Comparison of ENCODE assay signal across 21 cellular contexts in genomic region chr5:44868541-44868940, GRCh38. TPM values are rescaled to one million over a fixed set of nuclear protein-coding genes. Genes with fewer than 3 reads are reported as not detected.
A peak's percentile ranks its signal among the peaks of the same experiment; 100 is the strongest.
DNase-seq lines count a peak whose midpoint lies in the region; ATAC-seq, FAIRE-seq and TF ChIP-seq lines count a peak whose summit lies in the region.
"Had no signal": no experiment of that assay in that cellular context is flagged by ENCODE, and none has a peak within 500 bp of the region (broad histone marks: within the 10 kb centered on the region; RNA-seq: fewer than 3 reads in every experiment).

No MANE protein-coding gene starts in this region.

- H3K27me3 Mint-ChIP-seq in astrocyte (ENCODE audit: low read depth, unreplicated experiment), result peaks cover 3% of the 10 kb centered on the region

- H3K36me3 Mint-ChIP-seq in astrocyte (ENCODE audit: low read depth, unreplicated experiment), result no peaks in the 10 kb centered on the region

- no peaks in the 10 kb centered on the region for H3K9me3 ChIP-seq in astrocyte (ENCODE audit: insufficient read depth, low read depth, low read length)

- H3K27me3 ChIP-seq in astrocyte (ENCODE audit: insufficient read depth, low read length), result no peaks in the 10 kb centered on the region

- peak overlapping the region; percentile 7 for H3K4me2 ChIP-seq in astrocyte (ENCODE audit: low read length)

- peak; percentile 27 for DNase-seq in M059J (ENCODE audit: low read depth)
- DNase-seq in astrocyte (ENCODE audit: low read depth), result peak; percentile 1
- DNase-seq in iris pigment epithelial cell (ENCODE audit: low read depth), result peak; percentile 10
- DNase-seq in renal cortical epithelial cell (ENCODE audit: low read depth), result peak; percentile 66
- DNase-seq in activated CD8-positive, alpha-beta memory T cell treated with anti-CD3 and anti-CD28 coated beads for 24 hours, result no peak
- no peak for DNase-seq in CD1c-positive myeloid dendritic cell (ENCODE audit: extremely low spot score)
- DNase-seq: ACHN, C1 segment of cervical spinal cord, GM23248, HCEC 1CT, Kasumi-1, MM.1S, NCI-H1105, NCI-H2081, NCI-H2171 treated with DMSO at 0.1 percent for 48 hours, NCI-H748 treated with DMSO at 0.1 percent for 48 hours, SIG-M5 had no signal

- H4K20me1 ChIP-seq in astrocyte (ENCODE audit: insufficient read depth, low read length), result no peaks in the 10 kb centered on the region

- no peak for TF ChIP-seq CTCF in astrocyte (IDR thresholded peaks at IDR 0.05; ENCODE audit: insufficient read depth, low read depth, low read length)

- FAIRE-seq in astrocyte (lab: Jason Lieb, UNC), result no peak
- FAIRE-seq: G401.6 had no signal

- no peaks in the 10 kb centered on the region for H3K4me1 ChIP-seq in astrocyte (ENCODE audit: insufficient read depth, low read length)

- no peak overlapping the region for H3K27ac Mint-ChIP-seq in astrocyte (ENCODE audit: unreplicated experiment)

- no peaks in the 10 kb centered on the region for H3K79me2 ChIP-seq in astrocyte (ENCODE audit: insufficient read depth, low read length)

- H3K4me3 Mint-ChIP-seq in astrocyte (ENCODE audit: unreplicated experiment), result no peak overlapping the region

- no peaks in the 10 kb centered on the region for H3K9me3 Mint-ChIP-seq in astrocyte (ENCODE audit: unreplicated experiment)

- H3K27ac ChIP-seq in astrocyte (ENCODE audit: low read depth, low read length), result no peak overlapping the region
- H3K27ac ChIP-seq: GM23248, RWPE1 had no signal

- no peaks in the 10 kb centered on the region for H3K36me3 ChIP-seq in astrocyte (ENCODE audit: insufficient read depth, low read length)

- H3K4me3 ChIP-seq in astrocyte (ENCODE audit: insufficient read depth, low read depth, low read length), result no peak overlapping the region
- H3K4me3 ChIP-seq: GM23248 had no signal

- ATAC-seq in HG02798 (IDR thresholded peaks at IDR 0.05; ENCODE audit: poor library complexity, unreplicated experiment) (no peak), GM18873 (IDR thresholded peaks at IDR 0.05; ENCODE audit: low FRiP score, unreplicated experiment) (no peak)

- H3K9ac ChIP-seq in astrocyte (ENCODE audit: low read length), result no peak overlapping the region
- H3K9ac ChIP-seq: GM23248 had no signal

- no peak overlapping the region for H2AFZ ChIP-seq in astrocyte (ENCODE audit: low read depth, low read length)
- H2AFZ ChIP-seq: GM23248 had no signal

- no peaks in the 10 kb centered on the region for H3K4me1 Mint-ChIP-seq in astrocyte (ENCODE audit: low read depth, unreplicated experiment)

RNA-seq across cellular contexts. Expression of gene MRPS30, which starts 59.8 kb away (rescaled TPM):
- total RNA-seq in M059J (2014; rRNA removed; shearing (Covaris generic)), result 58.5 and 80.3 TPM in 2 replicates
- 42.0 and 44.1 TPM in 2 replicates for total RNA-seq in astrocyte
- 80.4 and 89.7 TPM in 2 replicates for total RNA-seq in renal cortical epithelial cell

Comparison
In these comparisons a context has a peak if more than half of its experiments do, and no peak if none do; other contexts are left out.
1. DNase-seq: peak in M059J (single experiment), astrocyte (single experiment), iris pigment epithelial cell (single experiment) and renal cortical epithelial cell (single experiment); none in activated CD8-positive, alpha-beta memory T cell treated with anti-CD3 and anti-CD28 coated beads for 24 hours (single experiment) and CD1c-positive myeloid dendritic cell (single experiment).